ENCODE assay signal across 24 cellular contexts in the genomic region with DNA sequence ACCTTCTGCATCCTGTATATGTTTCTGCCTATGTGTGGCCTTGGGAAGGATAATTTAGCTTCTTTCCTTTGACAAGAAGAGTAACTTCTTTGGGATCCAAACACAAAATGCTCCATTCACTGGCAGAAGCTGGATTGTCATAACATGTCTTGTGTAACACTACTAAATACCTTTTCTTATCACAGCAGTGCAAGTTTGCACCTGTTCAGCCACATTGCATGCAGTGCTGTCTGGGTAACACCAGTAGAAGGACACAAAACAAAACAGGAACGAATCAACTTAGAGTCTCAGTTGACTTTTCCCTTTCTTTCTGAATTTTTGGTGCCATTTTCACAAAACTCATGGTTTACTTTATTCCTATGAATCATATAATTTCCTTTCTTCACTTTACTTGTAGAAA.
"Had no signal": no experiment of that assay in that cellular context is flagged by ENCODE, and none has a peak within 500 bp of the region (broad histone marks: within the 10 kb centered on the region; RNA-seq: fewer than 3 reads in every experiment).

No MANE protein-coding gene starts in this region.

- H3K36me3 ChIP-seq: left lung, lower lobe of right lung, ovary, prostate gland, spleen, suprapubic skin, thoracic aorta, tibial nerve, upper lobe of left lung, vagina had no signal

- H3K9me3 ChIP-seq: left lung, ovary, prostate gland, suprapubic skin, thoracic aorta, upper lobe of left lung, vagina had no signal

- H3K27me3 ChIP-seq: left lung, ovary, spleen, suprapubic skin, tibial nerve, upper lobe of left lung, vagina had no signal

- H3K4me3 ChIP-seq: left lung, lower lobe of right lung, ovary, prostate gland, spleen, suprapubic skin, thoracic aorta, tibial nerve, upper lobe of left lung, vagina had no signal

- DNase-seq: hippocampal formation; kidney; left colon; left lung; lower lobe of right lung; mesendoderm; naive thymus-derived CD4-positive, alpha-beta T cell; ovary; retina; right cardiac atrium; small intestine; spleen; stimulated activated CD4-positive, alpha-beta T cell treated with anti-CD3 and anti-CD28 coated beads, Interleukin-4, amount 100 ng/mL, for 24 hours; stimulated activated naive CD4-positive, alpha-beta T cell; upper lobe of left lung had no signal

- H3K4me1 ChIP-seq: left lung, lower lobe of right lung, prostate gland, spleen, tibial nerve, upper lobe of left lung, vagina had no signal

- H3K27ac ChIP-seq: left lung, lower lobe of right lung, ovary, prostate gland, spleen, suprapubic skin, thoracic aorta, tibial nerve, upper lobe of left lung, vagina had no signal

- ATAC-seq: left colon; left lung; lower lobe of right lung; naive thymus-derived CD4-positive, alpha-beta T cell; natural killer cell treated with Interleukin-12 subunit alpha and Interleukin-12 subunit beta and Interleukin-15 and Interleukin-18, amount 100 ng/mL, for 72 hours; right cardiac atrium; sciatic nerve; stimulated activated effector memory CD8-positive, alpha-beta T cell treated with anti-CD3 and anti-CD28 coated beads, Interleukin-12 subunit alpha, Interleukin-12 subunit beta, amount 100 ng/mL, for 72 hours had no signal

- FAIRE-seq: islet of Langerhans, small intestine had no signal
